In the genomic region with DNA sequence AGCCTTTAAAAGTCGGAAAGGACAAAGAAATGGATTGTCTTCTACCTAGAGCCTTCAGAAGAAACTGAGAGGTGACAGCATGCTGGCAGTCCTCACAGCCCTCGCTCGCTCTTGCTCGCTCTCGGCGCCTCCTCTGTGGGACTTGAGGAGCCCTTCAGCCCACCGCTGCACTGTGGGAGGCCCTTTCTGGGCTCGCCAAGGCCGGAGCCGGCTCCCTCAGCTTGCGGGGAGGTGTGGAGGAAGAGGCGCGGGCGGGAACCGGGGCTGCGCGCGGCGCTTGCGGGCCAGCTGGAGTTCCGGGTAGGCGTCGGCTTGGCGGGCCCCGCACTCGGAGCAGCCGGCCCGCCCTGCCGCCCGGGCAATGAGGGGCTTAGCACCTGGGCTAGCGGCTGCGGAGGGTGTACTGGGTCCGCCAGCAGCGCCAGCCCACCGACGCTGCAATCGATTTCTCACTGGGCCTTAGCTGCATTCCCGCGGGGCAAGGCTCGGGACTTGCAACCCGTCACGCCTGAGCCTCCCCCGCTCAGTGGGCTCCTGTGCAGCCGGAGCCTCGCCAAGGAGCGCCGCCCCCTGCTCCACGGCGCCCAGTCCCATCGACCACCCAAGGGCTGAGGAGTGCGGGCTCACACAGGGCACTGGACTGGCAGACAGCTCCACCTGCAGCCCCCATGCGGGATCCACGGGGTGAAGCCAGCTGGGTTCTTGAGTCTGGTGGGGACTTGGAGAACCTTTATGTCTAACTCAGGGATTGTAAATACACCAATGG, we compare ENCODE assay signal across 25 cellular contexts.
DNase-seq lines count a peak whose midpoint lies in the region; ATAC-seq, FAIRE-seq and TF ChIP-seq lines count a peak whose summit lies in the region.
"Had no signal": no experiment of that assay in that cellular context is flagged by ENCODE, and none has a peak within 500 bp of the region (broad histone marks: within the 10 kb centered on the region; RNA-seq: fewer than 3 reads in every experiment).

No MANE protein-coding gene starts in this region.

- no peaks in the 10 kb centered on the region for H3K4me1 Mint-ChIP-seq in WTC11
- H3K4me1 Mint-ChIP-seq in activated naive CD8-positive, alpha-beta T cell treated with anti-CD3 and anti-CD28 coated beads for 36 hours = no peaks in the 10 kb centered on the region
- H3K4me1 Mint-ChIP-seq: CD8-positive, alpha-beta memory T cell had no signal

- H3K9me3 ChIP-seq in kidney (ENCODE audit: control insufficient read depth in 1 of 2, low read length in 2 of 2) = no peaks in the 10 kb centered on the region
- no peaks in the 10 kb centered on the region for H3K9me3 ChIP-seq in testis
- H3K9me3 ChIP-seq: BE2C had no signal

- H3K27me3 ChIP-seq in testis = no peaks in the 10 kb centered on the region
- H3K27me3 ChIP-seq: BE2C had no signal

- no peak for FAIRE-seq in kidney (lab: Jason Lieb, UNC)
- FAIRE-seq: A204.1, HTR-8/SVneo, K562 had no signal

- H3K36me3 ChIP-seq in kidney (ENCODE audit: control insufficient read depth in 1 of 2, insufficient read depth in 2 of 2, low read length in 2 of 2) = no peaks in the 10 kb centered on the region
- H3K36me3 ChIP-seq in testis (ENCODE audit: low read depth, missing control alignments) = no peaks in the 10 kb centered on the region
- H3K36me3 ChIP-seq: BE2C had no signal

- H3K9me3 Mint-ChIP-seq in WTC11 = peaks cover 33% of the 10 kb centered on the region
- peaks cover 4% of the 10 kb centered on the region for H3K9me3 Mint-ChIP-seq in activated naive CD8-positive, alpha-beta T cell treated with anti-CD3 and anti-CD28 coated beads for 36 hours

- H3K4me3 ChIP-seq in kidney (ENCODE audit: low read length in 2 of 2) (no peak overlapping the region), testis (peak overlapping the region; percentile 20 to 24)
- H3K4me3 ChIP-seq: GM23248, K562 had no signal

- no peak overlapping the region for H3K4me3 Mint-ChIP-seq in WTC11
- no peak overlapping the region for H3K4me3 Mint-ChIP-seq in activated naive CD8-positive, alpha-beta T cell treated with anti-CD3 and anti-CD28 coated beads for 36 hours
- H3K4me3 Mint-ChIP-seq: CD4-positive, CD25-positive, alpha-beta regulatory T cell; CD8-positive, alpha-beta memory T cell; HFFc6 had no signal

- no peak for TF ChIP-seq CTCF in WTC11 (IDR thresholded peaks at IDR 0.05)
- TF ChIP-seq CTCF in kidney (IDR thresholded peaks at IDR 0.05; ENCODE audit: borderline replicate concordance, extremely low read depth, insufficient read depth) = no peak
- no peak for TF ChIP-seq CTCF in testis (IDR thresholded peaks at IDR 0.05)

- no peak for TF ChIP-seq POLR2A in testis (IDR thresholded peaks at IDR 0.05)

- H3K4me1 ChIP-seq in kidney (ENCODE audit: control insufficient read depth in 1 of 2, insufficient read depth in 1 of 2, low read depth in 1 of 2, low read length in 2 of 2) = no peaks in the 10 kb centered on the region
- H3K4me1 ChIP-seq in testis = no peaks in the 10 kb centered on the region
- H3K4me1 ChIP-seq: BE2C had no signal

- H3K9ac ChIP-seq in kidney (ENCODE audit: low read length in 2 of 2) = no peak overlapping the region
- H3K9ac ChIP-seq: GM23248 had no signal

- 69 to 83% methylated on average over 15 to 50 of the region's 53 CpGs for WGBS in testis, 2 donors

- DNase-seq in ELF-1 (ENCODE audit: low read depth, low spot score) = peak; percentile 29
- DNase-seq in WTC11 (ENCODE audit: low spot score) = peak; percentile 22
- DNase-seq in kidney = peak; percentile 64
- DNase-seq in testis = no peak
- no peak for DNase-seq in stimulated activated naive CD8-positive, alpha-beta T cell treated with anti-CD3 and anti-CD28 coated beads, Interleukin-15, Interleukin-2, amounts not matched to agents 100 U/mL and 50 U/mL, for 24 hours
- DNase-seq in foreskin melanocyte = no peak
- DNase-seq in activated naive CD8-positive, alpha-beta T cell treated with anti-CD3 and anti-CD28 coated beads for 36 hours = no peak
- DNase-seq: ACHN; BE2C; C1 segment of cervical spinal cord; CD4-positive, CD25-positive, alpha-beta regulatory T cell; CD8-positive, alpha-beta memory T cell; COR-L47; DMS 273 treated with DMSO at 0.1 percent for 48 hours; DMS53; DND-41; GF-D8; GM23248; H7; HFFc6; IMR-90 had no signal

- intact Hi-C loops in kidney (cut with DNase I) (no loop called here), testis (cut with DNase I; ENCODE audit: low total_unique reads) (no loop called here)

- peaks cover 7% of the 10 kb centered on the region; the same call in 1 of the 2 replicates for H3K36me3 Mint-ChIP-seq in WTC11
- no peaks in the 10 kb centered on the region for H3K36me3 Mint-ChIP-seq in activated naive CD8-positive, alpha-beta T cell treated with anti-CD3 and anti-CD28 coated beads for 36 hours
- H3K36me3 Mint-ChIP-seq: CD4-positive, CD25-positive, alpha-beta regulatory T cell; CD8-positive, alpha-beta memory T cell had no signal

- POLR2A ChIA-PET in WTC11 (lab: Charles Lee) = no interaction called here

- CTCF ChIA-PET in WTC11 (lab: Charles Lee) = no interaction called here

- ATAC-seq in WTC11 = no peak
- no peak for ATAC-seq in stimulated activated naive CD8-positive, alpha-beta T cell treated with anti-CD3 and anti-CD28 coated beads, Interleukin-15, Interleukin-2, amounts not matched to agents 100 U/mL and 50 U/mL, for 24 hours
- ATAC-seq: HCT116, K562 had no signal

- no peaks in the 10 kb centered on the region; the same call in 1 of the 2 replicates for H3K27me3 Mint-ChIP-seq in WTC11 (ENCODE audit: low read depth)
- no peaks in the 10 kb centered on the region for H3K27me3 Mint-ChIP-seq in activated naive CD8-positive, alpha-beta T cell treated with anti-CD3 and anti-CD28 coated beads for 36 hours
- H3K27me3 Mint-ChIP-seq: CD4-positive, CD25-positive, alpha-beta regulatory T cell; CD8-positive, alpha-beta memory T cell had no signal

- H3K27ac Mint-ChIP-seq in WTC11 = no peak overlapping the region
- H3K27ac Mint-ChIP-seq in activated naive CD8-positive, alpha-beta T cell treated with anti-CD3 and anti-CD28 coated beads for 36 hours = no peak overlapping the region
- H3K27ac Mint-ChIP-seq: CD4-positive, CD25-positive, alpha-beta regulatory T cell; CD8-positive, alpha-beta memory T cell; HFFc6 had no signal

- H3K27ac ChIP-seq in kidney (ENCODE audit: low read depth in 2 of 2, low read length in 2 of 2) (no peak overlapping the region), testis (no peak overlapping the region)
- H3K27ac ChIP-seq: GM23248 had no signal

TF ChIP-seq in WTC11, 78 proteins besides CTCF, POLR2A, EP300 and RAD21 (continues in another document):
- TF ChIP-seq NFYB (CRISPR knock-in tag; conservative IDR thresholded peaks at IDR 0.05; ENCODE audit: low read depth) (no peak), KAT7 (CRISPR knock-in tag; IDR thresholded peaks at IDR 0.05; ENCODE audit: borderline replicate concordance) (no peak), NFE2L1 (CRISPR knock-in tag; IDR thresholded peaks at IDR 0.05) (no peak), ETV6 (CRISPR knock-in tag; IDR thresholded peaks at IDR 0.05) (no peak), FOXP1 (CRISPR knock-in tag; IDR thresholded peaks at IDR 0.05; ENCODE audit: borderline replicate concordance) (no peak), ZNF396 (CRISPR knock-in tag; IDR thresholded peaks at IDR 0.05; ENCODE audit: borderline replicate concordance) (no peak), ZNF423 (CRISPR knock-in tag; IDR thresholded peaks at IDR 0.05) (no peak), TP53 (CRISPR knock-in tag; IDR thresholded peaks at IDR 0.05) (no peak), NFATC4 (CRISPR knock-in tag; IDR thresholded peaks at IDR 0.05) (no peak), CBFB (CRISPR knock-in tag; IDR thresholded peaks at IDR 0.05; ENCODE audit: low read depth) (no peak)
- TF ChIP-seq, protein P1, sequence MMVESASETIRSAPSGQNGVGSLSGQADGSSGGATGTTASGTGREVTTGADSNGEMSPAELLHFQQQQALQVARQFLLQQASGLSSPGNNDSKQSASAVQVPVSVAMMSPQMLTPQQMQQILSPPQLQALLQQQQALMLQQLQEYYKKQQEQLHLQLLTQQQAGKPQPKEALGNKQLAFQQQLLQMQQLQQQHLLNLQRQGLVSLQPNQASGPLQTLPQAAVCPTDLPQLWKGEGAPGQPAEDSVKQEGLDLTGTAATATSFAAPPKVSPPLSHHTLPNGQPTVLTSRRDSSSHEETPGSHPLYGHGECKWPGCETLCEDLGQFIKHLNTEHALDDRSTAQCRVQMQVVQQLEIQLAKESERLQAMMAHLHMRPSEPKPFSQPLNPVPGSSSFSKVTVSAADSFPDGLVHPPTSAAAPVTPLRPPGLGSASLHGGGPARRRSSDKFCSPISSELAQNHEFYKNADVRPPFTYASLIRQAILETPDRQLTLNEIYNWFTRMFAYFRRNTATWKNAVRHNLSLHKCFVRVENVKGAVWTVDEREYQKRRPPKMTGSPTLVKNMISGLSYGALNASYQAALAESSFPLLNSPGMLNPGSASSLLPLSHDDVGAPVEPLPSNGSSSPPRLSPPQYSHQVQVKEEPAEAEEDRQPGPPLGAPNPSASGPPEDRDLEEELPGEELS (CRISPR knock-in tag; IDR thresholded peaks at IDR 0.05) = no peak
- TF ChIP-seq, protein P2, sequence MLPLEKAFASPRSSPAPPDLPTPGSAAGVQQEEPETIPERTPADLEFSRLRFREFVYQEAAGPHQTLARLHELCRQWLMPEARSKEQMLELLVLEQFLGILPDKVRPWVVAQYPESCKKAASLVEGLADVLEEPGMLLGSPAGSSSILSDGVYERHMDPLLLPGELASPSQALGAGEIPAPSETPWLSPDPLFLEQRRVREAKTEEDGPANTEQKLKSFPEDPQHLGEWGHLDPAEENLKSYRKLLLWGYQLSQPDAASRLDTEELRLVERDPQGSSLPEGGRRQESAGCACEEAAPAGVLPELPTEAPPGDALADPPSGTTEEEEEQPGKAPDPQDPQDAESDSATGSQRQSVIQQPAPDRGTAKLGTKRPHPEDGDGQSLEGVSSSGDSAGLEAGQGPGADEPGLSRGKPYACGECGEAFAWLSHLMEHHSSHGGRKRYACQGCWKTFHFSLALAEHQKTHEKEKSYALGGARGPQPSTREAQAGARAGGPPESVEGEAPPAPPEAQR (CRISPR knock-in tag; IDR thresholded peaks at IDR 0.05) = no peak
- TF ChIP-seq, protein P3, sequence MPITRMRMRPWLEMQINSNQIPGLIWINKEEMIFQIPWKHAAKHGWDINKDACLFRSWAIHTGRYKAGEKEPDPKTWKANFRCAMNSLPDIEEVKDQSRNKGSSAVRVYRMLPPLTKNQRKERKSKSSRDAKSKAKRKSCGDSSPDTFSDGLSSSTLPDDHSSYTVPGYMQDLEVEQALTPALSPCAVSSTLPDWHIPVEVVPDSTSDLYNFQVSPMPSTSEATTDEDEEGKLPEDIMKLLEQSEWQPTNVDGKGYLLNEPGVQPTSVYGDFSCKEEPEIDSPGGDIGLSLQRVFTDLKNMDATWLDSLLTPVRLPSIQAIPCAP (CRISPR knock-in tag; IDR thresholded peaks at IDR 0.05) = no peak

Comparison
In these comparisons a context has a peak if more than half of its experiments do, and no peak if none do; other contexts are left out.
1. DNase-seq: peak in ELF-1 (single experiment), WTC11 (single experiment) and kidney (single experiment); none in testis (single experiment), stimulated activated naive CD8-positive, alpha-beta T cell treated with anti-CD3 and anti-CD28 coated beads, Interleukin-15, Interleukin-2, amounts not matched to agents 100 U/mL and 50 U/mL, for 24 hours (single experiment), foreskin melanocyte (single experiment) and activated naive CD8-positive, alpha-beta T cell treated with anti-CD3 and anti-CD28 coated beads for 36 hours (single experiment).
2. H3K4me3 ChIP-seq: peak in testis (2 of 2); none in kidney (0 of 2).